ENCODE assay signal across 8 cellular contexts in the genomic region with DNA sequence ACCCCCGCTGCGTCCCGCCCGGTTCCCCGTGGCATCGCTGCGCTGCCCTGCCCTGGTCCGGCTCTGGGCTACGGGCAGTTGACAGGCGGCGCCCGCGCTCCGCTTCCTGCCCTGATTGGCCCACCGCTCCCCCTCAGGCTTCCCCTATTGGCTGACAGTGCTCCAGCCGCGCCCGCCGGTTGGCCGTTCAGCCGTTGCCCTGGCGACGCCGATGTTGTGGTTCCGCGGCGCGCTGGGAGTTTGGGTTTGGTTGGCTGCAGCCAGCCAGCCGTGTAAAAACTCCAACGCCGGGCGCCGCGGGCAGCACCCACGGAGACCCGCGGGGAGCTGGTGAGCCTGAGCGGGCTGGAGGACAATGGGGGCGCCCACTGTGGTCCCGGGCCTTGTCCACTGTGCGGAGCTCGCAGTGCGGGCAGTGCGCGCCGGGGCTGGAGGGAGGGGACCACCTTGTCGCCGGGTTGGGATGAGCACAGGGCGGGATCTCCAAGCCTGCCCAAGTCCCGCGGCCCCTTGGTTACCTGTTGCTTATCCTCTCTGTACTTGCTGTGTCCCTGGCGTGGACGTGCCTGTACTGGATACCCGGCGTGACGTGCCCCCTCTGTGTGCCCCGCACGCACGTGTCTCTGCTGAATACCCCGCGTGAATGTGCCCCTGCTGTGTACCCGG. TPM values are rescaled to one million over a fixed set of nuclear protein-coding genes. Genes with fewer than 3 reads are reported as not detected.
DNase-seq lines count a peak whose midpoint lies in the region; ATAC-seq, FAIRE-seq and TF ChIP-seq lines count a peak whose summit lies in the region.

A gene (plus strand): TSS at position 243 of the 666 bp plus-strand sequence. CDS start 766 bp downstream, outside the sequence.

- no peak within 1 kb of the TSS for H3K9ac ChIP-seq in neural progenitor cell

- H4K20me1 ChIP-seq in neural progenitor cell (ENCODE audit: low read depth): no peaks in the 10 kb centered on the region

- H3K79me2 ChIP-seq in neural progenitor cell (ENCODE audit: low read depth): no peaks in the 10 kb centered on the region

- no peaks in the 10 kb centered on the region for H3K36me3 Mint-ChIP-seq in neural progenitor cell

- no peak within 1 kb of the TSS for H3K27ac Mint-ChIP-seq in neural progenitor cell

- peak; percentile 96 for DNase-seq in D341Med (ENCODE audit: low spot score)
- DNase-seq in HT-29 (ENCODE audit: low spot score): peak; percentile 84
- peak; percentile 86 for DNase-seq in RCC 7860 (ENCODE audit: low spot score)
- peak; percentile 82 for DNase-seq in activated gamma-delta T cell treated with anti-CD3 and anti-CD28 coated beads, Interleukin-2, amount 50 U/mL, for 16 hours (ENCODE audit: low read depth)
- DNase-seq in frontal cortex (ENCODE audit: low spot score in 2 of 2): peak; percentile 85 to 91
- DNase-seq in neural progenitor cell (ENCODE audit: low spot score): peak; percentile 95
- peak; percentile 89 for DNase-seq in stimulated activated naive CD8-positive, alpha-beta T cell treated with anti-CD3 and anti-CD28 coated beads, Interleukin-15, Interleukin-2, amounts not matched to agents 100 U/mL and 50 U/mL, for 24 hours

- no peak within 1 kb of the TSS for H3K27ac ChIP-seq in neural progenitor cell

- peak within 1 kb of the TSS; percentile 89 for H2AFZ ChIP-seq in neural progenitor cell (replicated peaks)

- TF ChIP-seq CTCF in neural progenitor cell (IDR thresholded peaks at IDR 0.05): peak; percentile 16

- ATAC-seq in GM21423 (IDR thresholded peaks at IDR 0.05; ENCODE audit: unreplicated experiment): peak; percentile 100
- peak; percentile 99 for ATAC-seq in stimulated activated naive CD8-positive, alpha-beta T cell treated with anti-CD3 and anti-CD28 coated beads, Interleukin-15, Interleukin-2, amounts not matched to agents 100 U/mL and 50 U/mL, for 24 hours

- H3K27me3 Mint-ChIP-seq in neural progenitor cell (ENCODE audit: insufficient read depth, low read depth): peaks cover 23% of the 10 kb centered on the region

- peaks cover 66% of the 10 kb centered on the region for H3K27me3 ChIP-seq in neural progenitor cell

- H3K4me3 Mint-ChIP-seq in neural progenitor cell: peak within 1 kb of the TSS; percentile 91

- peak within 1 kb of the TSS; percentile 63 for H3K4me3 ChIP-seq in neural progenitor cell

- H3K36me3 ChIP-seq in neural progenitor cell: no peaks in the 10 kb centered on the region

- H3F3A ChIP-seq in neural progenitor cell (ENCODE audit: low read depth): no peaks in the 10 kb centered on the region

- H3K4me1 ChIP-seq in neural progenitor cell: peaks cover 2% of the 10 kb centered on the region

- H3K4me2 ChIP-seq in neural progenitor cell: peak within 1 kb of the TSS; percentile 86

- H3K4me1 Mint-ChIP-seq in neural progenitor cell: peaks cover 6% of the 10 kb centered on the region

- H3K9me3 ChIP-seq in neural progenitor cell (ENCODE audit: low read depth): no peaks in the 10 kb centered on the region

- H3K9me3 Mint-ChIP-seq in neural progenitor cell: no peaks in the 10 kb centered on the region

- FAIRE-seq in RCC 7860 (lab: Jason Lieb, UNC): peak; percentile 26
- FAIRE-seq in frontal cortex (lab: Jason Lieb, UNC): no peak

RNA-seq across cellular contexts. Expression of the gene that starts here (rescaled TPM):
- not detected in 2 replicates for total RNA-seq in HT-29 (2014; rRNA removed; shearing (Covaris generic))
- total RNA-seq in frontal cortex (under 0.01 TPM), neural progenitor cell (ENCODE audit: low replicate concordance) (not detected in 2 replicates)

Comparison
In these comparisons a context has a peak if more than half of its experiments do, and no peak if none do; other contexts are left out.
1. Peak in DNase-seq in HT-29; RNA of the gene not detected or under 1 TPM.
2. Peak in DNase-seq in frontal cortex; RNA of the gene not detected or under 1 TPM.
3. Peak in DNase-seq, H3K4me3 ChIP-seq and H3K4me2 ChIP-seq in neural progenitor cell; RNA of the gene not detected or under 1 TPM.